23 cellular contexts compared by ENCODE assay signal in genomic region chr7:54987772-54988171, GRCh38. TPM values are rescaled to one million over a fixed set of nuclear protein-coding genes. Genes with fewer than 3 reads are reported as not detected.
DNase-seq lines count a peak whose midpoint lies in the region; ATAC-seq and TF ChIP-seq lines count a peak whose summit lies in the region.
"Had no signal": no experiment of that assay in that cellular context is flagged by ENCODE, and none has a peak within 500 bp of the region (broad histone marks: within the 10 kb centered on the region; RNA-seq: fewer than 3 reads in every experiment).

No MANE protein-coding gene starts in this region.

- peaks cover 47% of the 10 kb centered on the region for H3F3A ChIP-seq in PC-9 (ENCODE audit: insufficient read depth, low read depth)

- 0 out of 2 replicates have a peak, but pooled peaks cover 6% of the 10 kb centered on the region for H3K9me3 Mint-ChIP-seq in WTC11

- H3K4me3 Mint-ChIP-seq in WTC11, result no peak overlapping the region
- H3K4me3 Mint-ChIP-seq: CD4-positive, alpha-beta memory T cell; IgD-negative memory B cell; T-cell had no signal

- no peaks in the 10 kb centered on the region for H3K4me1 Mint-ChIP-seq in WTC11
- H3K4me1 Mint-ChIP-seq: CD4-positive, alpha-beta memory T cell; IgD-negative memory B cell; T-cell had no signal

- H3K27ac ChIP-seq in PC-9 (peak overlapping the region; percentile 17), hepatocyte (peak overlapping the region; percentile 57)
- H3K27ac ChIP-seq: GM23248 had no signal

- H2AFZ ChIP-seq in PC-9 (no peak overlapping the region), hepatocyte (no peak overlapping the region)
- H2AFZ ChIP-seq: GM23248 had no signal

- no peaks in the 10 kb centered on the region for H3K9me2 ChIP-seq in PC-9 (ENCODE audit: insufficient read depth)
- no peaks in the 10 kb centered on the region for H3K9me2 ChIP-seq in hepatocyte (replicated peaks; ENCODE audit: insufficient read depth)

- H3K4me2 ChIP-seq in PC-9 (peak overlapping the region; percentile 37), hepatocyte (peak overlapping the region; percentile 5)

- intact Hi-C loops in PC-9 (cut with micrococcal nuclease; ENCODE audit: unreplicated experiment), result no loop called here
- intact Hi-C loops in mucosa of descending colon (cut with DNase I, micrococcal nuclease), result no loop called here
- intact Hi-C loops in head of caudate nucleus (cut with DNase I), result no loop called here

- no peaks in the 10 kb centered on the region; the same call in 1 of the 2 replicates for H3K27me3 Mint-ChIP-seq in WTC11 (ENCODE audit: low read depth)

- BruUV-seq in PC-9 (replicated peaks; lab: Mats Ljungman, UMichigan), result no TSS peak

- CTCF ChIA-PET in PC-9 (lab: Charles Lee), result no interaction called here
- CTCF ChIA-PET in WTC11 (lab: Charles Lee), result no interaction called here

- DNase-seq in HuH-7 (ENCODE audit: low spot score) (peak; percentile 58), PC-9 (peak in 1 of 2 experiments; percentile 65), hepatocyte (ENCODE audit: low spot score) (peak; percentile 55), mucosa of descending colon (peak in 1 of 3 donors; percentile 29), head of caudate nucleus (no peak), WTC11 (ENCODE audit: low spot score) (no peak), SKM-1 (lab: John Stamatoyannopoulos, UW; ENCODE audit: unreplicated experiment) (no peak), pons (ENCODE audit: low spot score) (no peak)
- DNase-seq: BE2C; Calu3; CD4-positive, alpha-beta memory T cell; DND-41; GM23248; HCEC 1CT; Kasumi-1; MV-4-11; NCI-H1417; NCI-H187 treated with DMSO at 0.1 percent for 48 hours; NCI-H69; NK-92 treated with Interleukin-12 subunit alpha and Interleukin-12 subunit beta, amount 100 ng/mL, for 24 hours; OCI-M1; T-cell had no signal

- H3K36me3 Mint-ChIP-seq in WTC11, result no peaks in the 10 kb centered on the region
- H3K36me3 Mint-ChIP-seq: CD4-positive, alpha-beta memory T cell; IgD-negative memory B cell; T-cell had no signal

- H3K4me1 ChIP-seq in PC-9 (replicated peaks; ENCODE audit: insufficient read depth), result peaks cover 58% of the 10 kb centered on the region
- H3K4me1 ChIP-seq in hepatocyte (ENCODE audit: insufficient read depth), result peaks cover 15% of the 10 kb centered on the region
- no peaks in the 10 kb centered on the region for H3K4me1 ChIP-seq in mucosa of descending colon (ENCODE audit: low read depth)
- H3K4me1 ChIP-seq: BE2C had no signal

- TF ChIP-seq CTCF in PC-9 (conservative IDR thresholded peaks at IDR 0.05) (no peak), hepatocyte (IDR thresholded peaks at IDR 0.05; ENCODE audit: poor library complexity) (no peak), mucosa of descending colon (IDR thresholded peaks at IDR 0.05) (no peak), WTC11 (IDR thresholded peaks at IDR 0.05) (no peak)

- H4K20me1 ChIP-seq in PC-9 (ENCODE audit: insufficient read depth) (no peaks in the 10 kb centered on the region), hepatocyte (ENCODE audit: insufficient read depth, poor library complexity, severe bottlenecking) (no peaks in the 10 kb centered on the region)

- H3K79me2 ChIP-seq in PC-9 (ENCODE audit: low read depth) (peaks cover 9% of the 10 kb centered on the region), hepatocyte (no peaks in the 10 kb centered on the region)

- H3K9me3 ChIP-seq in PC-9 (ENCODE audit: insufficient read depth, low read depth) (peaks cover 32% of the 10 kb centered on the region), hepatocyte (ENCODE audit: low read depth) (no peaks in the 10 kb centered on the region), mucosa of descending colon (no peaks in the 10 kb centered on the region)
- H3K9me3 ChIP-seq: BE2C had no signal

- no peak overlapping the region for H3K27ac Mint-ChIP-seq in WTC11
- H3K27ac Mint-ChIP-seq: CD4-positive, alpha-beta memory T cell; IgD-negative memory B cell; T-cell had no signal

- POLR2A ChIA-PET in PC-9 (lab: Charles Lee; ENCODE audit: unreplicated experiment) (interaction anchor here (0.7 kb wide), 1 partner anchor 110 kb away, joined by 6 read pairs; no protein-coding TSS in a partner anchor), WTC11 (lab: Charles Lee) (no interaction called here)

- peak; percentile 95 for ATAC-seq in mucosa of descending colon
- ATAC-seq in WTC11, result no peak
- ATAC-seq: T-cell had no signal

- peak overlapping the region; percentile 1; the same call in 1 of the 2 replicates for H3K4me3 ChIP-seq in PC-9
- H3K4me3 ChIP-seq in hepatocyte, result no peak overlapping the region
- H3K4me3 ChIP-seq in mucosa of descending colon, result no peak overlapping the region
- H3K4me3 ChIP-seq: GM23248 had no signal

- H3K27me3 ChIP-seq in PC-9 (ENCODE audit: insufficient read depth, low read depth) (no peaks in the 10 kb centered on the region), hepatocyte (no peaks in the 10 kb centered on the region)
- H3K27me3 ChIP-seq: BE2C had no signal

- H3K36me3 ChIP-seq in PC-9 (ENCODE audit: low read depth), result 0 out of 2 replicates have a peak, but pooled peaks cover 4% of the 10 kb centered on the region
- H3K36me3 ChIP-seq in hepatocyte (replicated peaks; ENCODE audit: insufficient read depth, low read depth), result no peaks in the 10 kb centered on the region
- no peaks in the 10 kb centered on the region for H3K36me3 ChIP-seq in mucosa of descending colon (ENCODE audit: low read depth)
- H3K36me3 ChIP-seq: BE2C had no signal

- 39% methylated on average over 1 of the region's 1 CpG for WGBS in hepatocyte (ENCODE audit: low lambda C conversion rate, missing lambda C conversion rate)

TF ChIP-seq in WTC11, 78 proteins besides CTCF, POLR2A, EP300 and RAD21:
- TF ChIP-seq SMAD4 (CRISPR knock-in tag; IDR thresholded peaks at IDR 0.05) (no peak), TCF7 (CRISPR knock-in tag; IDR thresholded peaks at IDR 0.05; ENCODE audit: low read depth) (no peak), TEAD4 (CRISPR knock-in tag; IDR thresholded peaks at IDR 0.05) (no peak)

RNA-seq across cellular contexts. Expression of gene EGFR, which starts 31.0 kb away (rescaled TPM):
- total RNA-seq in PC-9 (2021) (324 and 342 TPM in 2 replicates), hepatocyte (40.6 and 51.0 TPM in 2 replicates), mucosa of descending colon (10 to 100 TPM; 63.6 to 96.3 (median 72.5) TPM), WTC11 (2021) (5.9 to 7.6 TPM (median 6.0 TPM) in 3 replicates)
- 21.6 and 28.3 TPM in 2 replicates for polyA plus RNA-seq in hepatocyte
- total RNA-seq: CD4-positive, alpha-beta memory T cell had no signal
- polyA plus RNA-seq: CD4-positive, alpha-beta memory T cell; IgD-negative memory B cell had no signal

Comparison
In these comparisons a context has a peak if more than half of its experiments do, and no peak if none do; other contexts are left out.
1. DNase-seq: peak in HuH-7 (single experiment) and hepatocyte (single experiment); none in head of caudate nucleus (0 of 42), WTC11 (single experiment), SKM-1 (single experiment) and pons (single experiment).